In genomic region chr6:16594849-16595248, GRCh38 we compare ENCODE assay signal across 21 cellular contexts.
"Had no signal": no experiment of that assay in that cellular context is flagged by ENCODE, and none has a peak within 500 bp of the region (broad histone marks: within the 10 kb centered on the region; RNA-seq: fewer than 3 reads in every experiment).

No MANE protein-coding gene starts in this region.

- H3K27me3 ChIP-seq: dorsolateral prefrontal cortex, sigmoid colon, tibial artery had no signal

- H3K4me3 ChIP-seq: dorsolateral prefrontal cortex, sigmoid colon, tibial artery had no signal

- H3K9me3 Mint-ChIP-seq: activated CD4-positive, alpha-beta memory T cell treated with anti-CD3 and anti-CD28 coated beads, Interleukin-2, amount 10 ng/mL, durations not matched to agents 7 days and 5 days; activated naive CD8-positive, alpha-beta T cell treated with anti-CD3 and anti-CD28 coated beads, Interleukin-2, amount 10 ng/mL, durations not matched to agents 7 days and 5 days; activated T-helper 2 cell treated with anti-CD3 and anti-CD28 coated beads, Interferon-gamma antibody, Interleukin-2, Interleukin-4, amounts not matched to agents 10 μg/mL and 5 μg/mL and 100 μg/mL, durations not matched to agents 14 hours and 24 hours and 36 hours; nephron; T-helper 2 cell treated with Interferon-gamma antibody and Interleukin-4, amounts not matched to agents 5 μg/mL and 100 μg/mL, for 36 hours had no signal

- H3K27ac ChIP-seq: epithelial cell of prostate, sigmoid colon, tibial artery had no signal

- H3K36me3 Mint-ChIP-seq: WTC11 had no signal

- H3K4me3 Mint-ChIP-seq: activated CD4-positive, alpha-beta memory T cell treated with anti-CD3 and anti-CD28 coated beads, Interleukin-2, amount 10 ng/mL, durations not matched to agents 7 days and 5 days; activated CD8-positive, alpha-beta memory T cell treated with anti-CD3 and anti-CD28 coated beads, Interleukin-2, amount 10 ng/mL, durations not matched to agents 7 days and 5 days; activated naive CD8-positive, alpha-beta T cell treated with anti-CD3 and anti-CD28 coated beads, Interleukin-2, amount 10 ng/mL, durations not matched to agents 7 days and 5 days; nephron; T-helper 2 cell treated with Interferon-gamma antibody and Interleukin-4, amounts not matched to agents 5 μg/mL and 100 μg/mL, for 36 hours; WTC11 had no signal

- H3K9me3 ChIP-seq: sigmoid colon, tibial artery had no signal

- H3K4me1 ChIP-seq: sigmoid colon had no signal

- H3K27me3 Mint-ChIP-seq: activated CD4-positive, alpha-beta memory T cell treated with anti-CD3 and anti-CD28 coated beads, Interleukin-2, amount 10 ng/mL, durations not matched to agents 7 days and 5 days; activated CD8-positive, alpha-beta memory T cell treated with anti-CD3 and anti-CD28 coated beads, Interleukin-2, amount 10 ng/mL, durations not matched to agents 7 days and 5 days; activated naive CD8-positive, alpha-beta T cell treated with anti-CD3 and anti-CD28 coated beads, Interleukin-2, amount 10 ng/mL, durations not matched to agents 7 days and 5 days had no signal

- DNase-seq: activated CD4-positive, alpha-beta memory T cell treated with anti-CD3 and anti-CD28 coated beads, Interleukin-2, amount 10 ng/mL, durations not matched to agents 7 days and 5 days; activated CD4-positive, alpha-beta T cell treated with anti-CD3 and anti-CD28 coated beads for 48 hours; activated CD8-positive, alpha-beta memory T cell treated with anti-CD3 and anti-CD28 coated beads, Interleukin-2, amount 10 ng/mL, durations not matched to agents 7 days and 5 days; activated naive CD4-positive, alpha-beta T cell treated with Interleukin-2 at 50 U/mL for 16 hours; activated naive CD8-positive, alpha-beta T cell treated with anti-CD3 and anti-CD28 coated beads, Interleukin-2, amount 10 ng/mL, durations not matched to agents 7 days and 5 days; activated T-cell treated with anti-CD3 and anti-CD28 coated beads, Interleukin-2, amount 50 U/mL, for 1 hour; amygdala; caudate nucleus; dorsolateral prefrontal cortex; foreskin fibroblast; left cardiac atrium; nucleus accumbens; sigmoid colon; stimulated activated naive CD8-positive, alpha-beta T cell treated with anti-CD3 and anti-CD28 coated beads, Interleukin-15, Interleukin-2, amounts not matched to agents 100 U/mL and 50 U/mL, for 24 hours; substantia nigra; tibial artery had no signal

- ATAC-seq: activated CD8-positive, alpha-beta memory T cell treated with anti-CD3 and anti-CD28 coated beads, Interleukin-2, amount 10 ng/mL, durations not matched to agents 7 days and 5 days; left cardiac atrium; stimulated activated naive CD8-positive, alpha-beta T cell treated with anti-CD3 and anti-CD28 coated beads, Interleukin-15, Interleukin-2, amounts not matched to agents 100 U/mL and 50 U/mL, for 24 hours; WTC11 had no signal

- H3K36me3 ChIP-seq: sigmoid colon had no signal

- H3K4me1 Mint-ChIP-seq: nephron had no signal

- H3K27ac Mint-ChIP-seq: activated CD4-positive, alpha-beta memory T cell treated with anti-CD3 and anti-CD28 coated beads, Interleukin-2, amount 10 ng/mL, durations not matched to agents 7 days and 5 days; activated CD8-positive, alpha-beta memory T cell treated with anti-CD3 and anti-CD28 coated beads, Interleukin-2, amount 10 ng/mL, durations not matched to agents 7 days and 5 days; activated naive CD8-positive, alpha-beta T cell treated with anti-CD3 and anti-CD28 coated beads, Interleukin-2, amount 10 ng/mL, durations not matched to agents 7 days and 5 days; activated T-helper 2 cell treated with anti-CD3 and anti-CD28 coated beads, Interferon-gamma antibody, Interleukin-2, Interleukin-4, amounts not matched to agents 10 μg/mL and 5 μg/mL and 100 μg/mL, durations not matched to agents 14 hours and 24 hours and 36 hours; T-helper 2 cell treated with Interferon-gamma antibody and Interleukin-4, amounts not matched to agents 5 μg/mL and 100 μg/mL, for 36 hours; WTC11 had no signal
